In the genomic region with DNA sequence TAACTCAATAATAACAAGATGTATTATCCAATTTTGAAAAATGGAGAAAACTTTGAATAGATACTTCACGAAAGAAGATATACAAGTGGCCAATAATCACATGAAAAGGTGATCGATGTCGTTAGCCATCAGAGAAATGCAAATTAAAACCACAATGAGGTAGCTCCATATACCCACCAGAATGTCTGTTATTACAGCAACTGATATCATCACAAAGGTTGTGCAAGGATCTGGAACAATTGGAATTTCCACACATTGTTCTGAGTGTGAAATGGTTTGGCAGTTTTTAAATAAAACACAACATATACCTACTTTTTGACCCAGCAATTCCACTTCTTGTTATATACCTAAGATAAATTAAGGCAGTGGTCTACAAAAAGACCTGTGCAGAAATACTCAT, we compare ENCODE assay signal across 30 cellular contexts.
"Had no signal": no experiment of that assay in that cellular context is flagged by ENCODE, and none has a peak within 500 bp of the region (broad histone marks: within the 10 kb centered on the region; RNA-seq: fewer than 3 reads in every experiment).

No MANE protein-coding gene starts in this region.

- DNase-seq: activated CD4-positive, alpha-beta memory T cell treated with anti-CD3 and anti-CD28 coated beads for 36 hours; activated CD4-positive, alpha-beta T cell treated with anti-CD3 and anti-CD28 coated beads for 36 hours; activated CD4-positive, alpha-beta T cell treated with anti-CD3 and anti-CD28 coated beads, Interleukin-2, amount 10 ng/mL, durations not matched to agents 24 days and 14 days; activated CD4-positive, CD25-positive, alpha-beta regulatory T cell; activated CD4-positive, CD25-positive, alpha-beta regulatory T cell treated with anti-CD3 and anti-CD28 coated beads, Interleukin-2, amount 50 U/mL, for 72 hours; activated CD8-positive, alpha-beta memory T cell treated with anti-CD3 and anti-CD28 coated beads, Interleukin-2, amount 10 ng/mL, durations not matched to agents 7 days and 5 days; activated CD8-positive, alpha-beta memory T cell treated with anti-CD3 and anti-CD28 coated beads, Interleukin-2, amount 50 U/mL, for 4 hours; activated CD8-positive, alpha-beta T cell treated with anti-CD3 and anti-CD28 coated beads, Interleukin-2, amount 10 ng/mL, durations not matched to agents 7 days and 5 days; activated effector memory CD4-positive, alpha-beta T cell treated with anti-CD3 and anti-CD28 coated beads, Interleukin-2, amount 50 U/mL, for 16 hours; activated naive CD4-positive, alpha-beta T cell treated with anti-CD3 and anti-CD28 coated beads for 36 hours; activated naive CD8-positive, alpha-beta T cell treated with anti-CD3 and anti-CD28 coated beads for 36 hours; activated naive CD8-positive, alpha-beta T cell treated with anti-CD3 and anti-CD28 coated beads, Interleukin-2, amount 50 U/mL, for 24 hours; activated T-cell treated with anti-CD3 and anti-CD28 coated beads, Interleukin-2, amount 50 U/mL, for 1 hour; activated T-cell treated with anti-CD3 and anti-CD28 coated beads, Interleukin-2, amount 50 U/mL, for 48 hours; adrenal gland; brain microvascular endothelial cell; caudate nucleus; colonic mucosa; dorsolateral prefrontal cortex; effector memory CD4-positive, alpha-beta T cell; endodermal cell; foreskin melanocyte; heart right ventricle; T-helper 2 cell had no signal

- H3K4me1 Mint-ChIP-seq: activated CD4-positive, alpha-beta T cell treated with anti-CD3 and anti-CD28 coated beads for 36 hours; activated CD4-positive, alpha-beta T cell treated with anti-CD3 and anti-CD28 coated beads, Interleukin-2, amount 10 ng/mL, durations not matched to agents 24 days and 14 days; activated CD8-positive, alpha-beta memory T cell treated with anti-CD3 and anti-CD28 coated beads, Interleukin-2, amount 10 ng/mL, durations not matched to agents 7 days and 5 days; activated naive CD4-positive, alpha-beta T cell treated with anti-CD3 and anti-CD28 coated beads, Interleukin-2, amount 50 U/mL, for 24 hours; activated naive CD8-positive, alpha-beta T cell treated with anti-CD3 and anti-CD28 coated beads for 36 hours; activated naive CD8-positive, alpha-beta T cell treated with anti-CD3 and anti-CD28 coated beads, Interleukin-2, amount 50 U/mL, for 24 hours; endodermal cell had no signal

- H3K36me3 Mint-ChIP-seq: activated CD4-positive, alpha-beta memory T cell treated with anti-CD3 and anti-CD28 coated beads for 36 hours; activated CD8-positive, alpha-beta memory T cell treated with anti-CD3 and anti-CD28 coated beads, Interleukin-2, amount 10 ng/mL, durations not matched to agents 7 days and 5 days; activated naive CD4-positive, alpha-beta T cell treated with anti-CD3 and anti-CD28 coated beads, Interleukin-2, amount 50 U/mL, for 24 hours; activated naive CD8-positive, alpha-beta T cell treated with anti-CD3 and anti-CD28 coated beads for 36 hours had no signal

- H3K9me3 Mint-ChIP-seq: activated CD4-positive, alpha-beta T cell treated with anti-CD3 and anti-CD28 coated beads, Interleukin-2, amount 10 ng/mL, durations not matched to agents 24 days and 14 days; activated naive CD4-positive, alpha-beta T cell treated with anti-CD3 and anti-CD28 coated beads for 36 hours; activated naive CD4-positive, alpha-beta T cell treated with anti-CD3 and anti-CD28 coated beads, Interleukin-2, amount 50 U/mL, for 24 hours; activated naive CD8-positive, alpha-beta T cell treated with anti-CD3 and anti-CD28 coated beads, Interleukin-2, amount 50 U/mL, for 24 hours; activated T-helper 1 cell treated with anti-CD3 and anti-CD28 coated beads, Interleukin-12 subunit alpha, Interleukin-12 subunit beta, Interleukin-2, Interleukin-4 antibody, amounts not matched to agents 30 ng/mL and 10 ng/mL and 1 ng/mL, durations not matched to agents 14 hours and 24 hours and 36 hours; activated T-helper 2 cell treated with anti-CD3 and anti-CD28 coated beads, Interferon-gamma antibody, Interleukin-2, Interleukin-4, amounts not matched to agents 10 μg/mL and 5 μg/mL and 100 μg/mL, durations not matched to agents 14 hours and 24 hours and 36 hours; endodermal cell had no signal

- H3K27ac Mint-ChIP-seq: activated CD4-positive, alpha-beta memory T cell treated with anti-CD3 and anti-CD28 coated beads for 36 hours; activated CD4-positive, alpha-beta T cell treated with anti-CD3 and anti-CD28 coated beads for 36 hours; activated CD4-positive, alpha-beta T cell treated with anti-CD3 and anti-CD28 coated beads, Interleukin-2, amount 10 ng/mL, durations not matched to agents 24 days and 14 days; activated CD8-positive, alpha-beta memory T cell treated with anti-CD3 and anti-CD28 coated beads, Interleukin-2, amount 10 ng/mL, durations not matched to agents 7 days and 5 days; activated CD8-positive, alpha-beta T cell treated with anti-CD3 and anti-CD28 coated beads, Interleukin-2, amount 10 ng/mL, durations not matched to agents 7 days and 5 days; activated naive CD4-positive, alpha-beta T cell treated with anti-CD3 and anti-CD28 coated beads for 36 hours; activated naive CD4-positive, alpha-beta T cell treated with anti-CD3 and anti-CD28 coated beads, Interleukin-2, amount 50 U/mL, for 24 hours; activated naive CD8-positive, alpha-beta T cell treated with anti-CD3 and anti-CD28 coated beads for 36 hours; activated naive CD8-positive, alpha-beta T cell treated with anti-CD3 and anti-CD28 coated beads, Interleukin-2, amount 50 U/mL, for 24 hours; activated T-helper 1 cell treated with anti-CD3 and anti-CD28 coated beads, Interleukin-12 subunit alpha, Interleukin-12 subunit beta, Interleukin-2, Interleukin-4 antibody, amounts not matched to agents 30 ng/mL and 10 ng/mL and 1 ng/mL, durations not matched to agents 14 hours and 24 hours and 36 hours; activated T-helper 2 cell treated with anti-CD3 and anti-CD28 coated beads, Interferon-gamma antibody, Interleukin-2, Interleukin-4, amounts not matched to agents 10 μg/mL and 5 μg/mL and 100 μg/mL, durations not matched to agents 14 hours and 24 hours and 36 hours; endodermal cell had no signal

- H3K4me3 Mint-ChIP-seq: activated CD4-positive, alpha-beta memory T cell treated with anti-CD3 and anti-CD28 coated beads for 36 hours; activated CD4-positive, alpha-beta T cell treated with anti-CD3 and anti-CD28 coated beads for 36 hours; activated CD4-positive, alpha-beta T cell treated with anti-CD3 and anti-CD28 coated beads, Interleukin-2, amount 10 ng/mL, durations not matched to agents 24 days and 14 days; activated CD8-positive, alpha-beta memory T cell treated with anti-CD3 and anti-CD28 coated beads, Interleukin-2, amount 10 ng/mL, durations not matched to agents 7 days and 5 days; activated CD8-positive, alpha-beta T cell treated with anti-CD3 and anti-CD28 coated beads, Interleukin-2, amount 10 ng/mL, durations not matched to agents 7 days and 5 days; activated naive CD4-positive, alpha-beta T cell treated with anti-CD3 and anti-CD28 coated beads for 36 hours; activated naive CD4-positive, alpha-beta T cell treated with anti-CD3 and anti-CD28 coated beads, Interleukin-2, amount 50 U/mL, for 24 hours; activated naive CD8-positive, alpha-beta T cell treated with anti-CD3 and anti-CD28 coated beads for 36 hours; activated naive CD8-positive, alpha-beta T cell treated with anti-CD3 and anti-CD28 coated beads, Interleukin-2, amount 50 U/mL, for 24 hours; activated T-helper 1 cell treated with anti-CD3 and anti-CD28 coated beads, Interleukin-12 subunit alpha, Interleukin-12 subunit beta, Interleukin-2, Interleukin-4 antibody, amounts not matched to agents 30 ng/mL and 10 ng/mL and 1 ng/mL, durations not matched to agents 14 hours and 24 hours and 36 hours; endodermal cell had no signal

- H3K4me3 ChIP-seq: adrenal gland, ascending aorta, colonic mucosa, dorsolateral prefrontal cortex, gastroesophageal sphincter, heart right ventricle had no signal

- ATAC-seq: activated CD4-positive, alpha-beta T cell treated with anti-CD3 and anti-CD28 coated beads for 36 hours; activated CD8-positive, alpha-beta memory T cell treated with anti-CD3 and anti-CD28 coated beads, Interleukin-2, amount 10 ng/mL, durations not matched to agents 7 days and 5 days; activated CD8-positive, alpha-beta T cell treated with anti-CD3 and anti-CD28 coated beads, Interleukin-2, amount 10 ng/mL, durations not matched to agents 7 days and 5 days; activated naive CD8-positive, alpha-beta T cell treated with anti-CD3 and anti-CD28 coated beads, Interleukin-2, amount 50 U/mL, for 24 hours; esophagus mucosa; gastroesophageal sphincter; heart right ventricle had no signal

- H3K27me3 Mint-ChIP-seq: activated CD4-positive, alpha-beta memory T cell treated with anti-CD3 and anti-CD28 coated beads for 36 hours; activated CD4-positive, alpha-beta T cell treated with anti-CD3 and anti-CD28 coated beads for 36 hours; activated CD4-positive, alpha-beta T cell treated with anti-CD3 and anti-CD28 coated beads, Interleukin-2, amount 10 ng/mL, durations not matched to agents 24 days and 14 days; activated CD8-positive, alpha-beta memory T cell treated with anti-CD3 and anti-CD28 coated beads, Interleukin-2, amount 10 ng/mL, durations not matched to agents 7 days and 5 days; activated naive CD4-positive, alpha-beta T cell treated with anti-CD3 and anti-CD28 coated beads, Interleukin-2, amount 50 U/mL, for 24 hours; activated naive CD8-positive, alpha-beta T cell treated with anti-CD3 and anti-CD28 coated beads for 36 hours; activated naive CD8-positive, alpha-beta T cell treated with anti-CD3 and anti-CD28 coated beads, Interleukin-2, amount 50 U/mL, for 24 hours had no signal
